Comparison of ENCODE assay signal across 15 cellular contexts in the genomic region with DNA sequence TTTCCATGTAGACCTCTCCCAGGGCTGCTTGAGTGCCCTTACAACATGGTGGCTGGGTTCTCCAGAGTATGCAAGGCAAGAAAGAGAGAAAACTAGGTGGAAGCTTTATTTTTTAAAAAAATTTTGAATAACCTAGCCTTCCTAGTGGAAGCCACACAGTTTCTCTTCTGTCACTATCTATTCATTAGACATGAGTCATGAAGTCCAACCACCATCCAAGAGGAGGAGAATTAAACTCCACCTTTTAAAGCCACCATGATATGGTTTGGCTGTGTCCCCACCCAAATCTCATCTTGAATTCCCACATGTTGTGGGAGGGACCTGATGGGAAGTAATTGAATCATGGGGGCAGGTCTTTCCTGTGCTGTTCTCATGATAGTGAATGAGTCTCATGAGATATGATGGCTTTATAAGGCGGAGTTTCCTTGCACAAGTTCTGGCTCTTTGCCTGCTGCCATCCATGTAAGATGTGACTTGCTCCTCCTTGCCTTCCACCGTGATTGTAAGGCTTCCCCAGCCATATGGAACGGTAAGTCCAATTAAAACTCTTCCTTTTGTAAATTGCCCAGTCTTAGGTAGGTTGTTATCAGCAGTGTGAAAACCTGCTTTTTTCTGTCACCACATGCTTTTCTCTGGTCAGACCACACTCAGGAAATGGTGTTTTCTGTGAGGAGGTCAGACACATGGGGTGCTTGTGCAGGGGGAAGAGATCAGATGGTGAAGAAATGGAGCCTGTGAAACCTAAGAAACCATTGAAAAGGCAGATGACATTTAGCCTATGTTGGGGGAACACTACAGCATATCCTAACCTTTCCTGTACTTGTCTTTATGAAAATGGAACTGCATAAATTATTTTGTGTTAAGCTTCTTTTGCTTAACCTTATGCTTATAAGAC. TPM values are rescaled to one million over a fixed set of nuclear protein-coding genes. Genes with fewer than 3 reads are reported as not detected.
A peak's percentile ranks its signal among the peaks of the same experiment; 100 is the strongest.
DNase-seq lines count a peak whose midpoint lies in the region; ATAC-seq lines count a peak whose summit lies in the region.
"Had no signal": no experiment of that assay in that cellular context is flagged by ENCODE, and none has a peak within 500 bp of the region (broad histone marks: within the 10 kb centered on the region; RNA-seq: fewer than 3 reads in every experiment).

No MANE protein-coding gene starts in this region.

- no peaks in the 10 kb centered on the region for H3K36me3 Mint-ChIP-seq in activated CD4-positive, alpha-beta T cell treated with anti-CD3 and anti-CD28 coated beads for 36 hours (ENCODE audit: low read depth)
- peaks cover 3% of the 10 kb centered on the region for H3K36me3 Mint-ChIP-seq in T-helper 2 cell treated with Interferon-gamma antibody and Interleukin-4, amounts not matched to agents 5 μg/mL and 100 μg/mL, for 36 hours (ENCODE audit: low read depth)
- H3K36me3 Mint-ChIP-seq in stimulated activated naive B cell treated with anti-CD40 and anti-IgM and Interleukin-4, amounts not matched to agents 10 μg/mL and 1 μg/mL and 100 μg/mL, for 72 hours = peaks cover 3% of the 10 kb centered on the region in 2 donors

- peaks cover 4% of the 10 kb centered on the region for H3K4me1 Mint-ChIP-seq in activated CD4-positive, alpha-beta T cell treated with anti-CD3 and anti-CD28 coated beads for 36 hours
- peaks cover 11% of the 10 kb centered on the region for H3K4me1 Mint-ChIP-seq in T-helper 2 cell treated with Interferon-gamma antibody and Interleukin-4, amounts not matched to agents 5 μg/mL and 100 μg/mL, for 36 hours (ENCODE audit: low read depth)
- peaks cover 0 to 4% of the 10 kb centered on the region in 2 donors for H3K4me1 Mint-ChIP-seq in stimulated activated naive B cell treated with anti-CD40 and anti-IgM and Interleukin-4, amounts not matched to agents 10 μg/mL and 1 μg/mL and 100 μg/mL, for 72 hours

- no peak for DNase-seq in activated CD4-positive, alpha-beta T cell treated with anti-CD3 and anti-CD28 coated beads for 36 hours
- no peak for DNase-seq in activated CD4-positive, alpha-beta T cell treated with anti-CD3 and anti-CD28 coated beads for 4 hours
- DNase-seq in T-helper 2 cell treated with Interferon-gamma antibody and Interleukin-4, amounts not matched to agents 5 μg/mL and 100 μg/mL, for 36 hours (ENCODE audit: low spot score) = no peak
- DNase-seq in stimulated activated naive B cell treated with anti-CD40 and anti-IgM and Interleukin-4, amounts not matched to agents 10 μg/mL and 1 μg/mL and 100 μg/mL, for 72 hours = no peak
- DNase-seq in HUDEP-2 (lab: John Stamatoyannopoulos, UW; ENCODE audit: unreplicated experiment in 76 of 76) (no peak), medulla oblongata (ENCODE audit: extremely low spot score) (no peak)
- DNase-seq: activated CD8-positive, alpha-beta memory T cell treated with anti-CD3 and anti-CD28 coated beads, Interleukin-2, amount 50 U/mL, for 48 hours; C1 segment of cervical spinal cord; EL; NCI-H2029 treated with DMSO at 0.1 percent for 48 hours; SW 1271 had no signal

- no peak overlapping the region for H3K27ac Mint-ChIP-seq in activated CD4-positive, alpha-beta T cell treated with anti-CD3 and anti-CD28 coated beads for 36 hours
- H3K27ac Mint-ChIP-seq in T-helper 2 cell treated with Interferon-gamma antibody and Interleukin-4, amounts not matched to agents 5 μg/mL and 100 μg/mL, for 36 hours = peak overlapping the region; percentile 33
- H3K27ac Mint-ChIP-seq in stimulated activated naive B cell treated with anti-CD40 and anti-IgM and Interleukin-4, amounts not matched to agents 10 μg/mL and 1 μg/mL and 100 μg/mL, for 72 hours = peak overlapping the region; percentile 15
- H3K27ac Mint-ChIP-seq: activated naive CD4-positive, alpha-beta T cell treated with anti-CD3 and anti-CD28 coated beads, Interleukin-2, amount 50 U/mL, for 72 hours had no signal

- intact Hi-C loops in activated CD4-positive, alpha-beta T cell treated with anti-CD3 and anti-CD28 coated beads for 36 hours (cut with DNase I, micrococcal nuclease) = no loop called here

- POLR2A ChIA-PET in activated CD4-positive, alpha-beta T cell treated with anti-CD3 and anti-CD28 coated beads for 36 hours (lab: Charles Lee) = no interaction called here

- peak; percentile 39 for ATAC-seq in activated CD4-positive, alpha-beta T cell treated with anti-CD3 and anti-CD28 coated beads for 36 hours
- ATAC-seq in HG02588 (IDR thresholded peaks at IDR 0.05; ENCODE audit: unreplicated experiment) (peak; percentile 67), GM19328 (IDR thresholded peaks at IDR 0.05; ENCODE audit: unreplicated experiment) (no peak)
- no peak for ATAC-seq in stimulated activated naive B cell treated with anti-CD40 and anti-IgM and Interleukin-4, amounts not matched to agents 10 μg/mL and 1 μg/mL and 100 μg/mL, for 72 hours (replicated peaks)
- ATAC-seq: naive thymus-derived CD8-positive, alpha-beta T cell had no signal

- CTCF ChIA-PET in activated CD4-positive, alpha-beta T cell treated with anti-CD3 and anti-CD28 coated beads for 36 hours (lab: Charles Lee) = no interaction called here

- H3K4me3 Mint-ChIP-seq in activated CD4-positive, alpha-beta T cell treated with anti-CD3 and anti-CD28 coated beads for 36 hours = no peak overlapping the region
- H3K4me3 Mint-ChIP-seq in T-helper 2 cell treated with Interferon-gamma antibody and Interleukin-4, amounts not matched to agents 5 μg/mL and 100 μg/mL, for 36 hours = no peak overlapping the region
- no peak overlapping the region for H3K4me3 Mint-ChIP-seq in stimulated activated naive B cell treated with anti-CD40 and anti-IgM and Interleukin-4, amounts not matched to agents 10 μg/mL and 1 μg/mL and 100 μg/mL, for 72 hours

- H3K9me3 Mint-ChIP-seq in activated CD4-positive, alpha-beta T cell treated with anti-CD3 and anti-CD28 coated beads for 36 hours (ENCODE audit: low read depth) = peaks cover 3% of the 10 kb centered on the region
- peaks cover 17% of the 10 kb centered on the region for H3K9me3 Mint-ChIP-seq in T-helper 2 cell treated with Interferon-gamma antibody and Interleukin-4, amounts not matched to agents 5 μg/mL and 100 μg/mL, for 36 hours
- H3K9me3 Mint-ChIP-seq in stimulated activated naive B cell treated with anti-CD40 and anti-IgM and Interleukin-4, amounts not matched to agents 10 μg/mL and 1 μg/mL and 100 μg/mL, for 72 hours = peaks cover 7 to 9% of the 10 kb centered on the region in 2 donors

- no peaks in the 10 kb centered on the region for H3K27me3 Mint-ChIP-seq in activated CD4-positive, alpha-beta T cell treated with anti-CD3 and anti-CD28 coated beads for 36 hours
- peaks cover 4% of the 10 kb centered on the region for H3K27me3 Mint-ChIP-seq in T-helper 2 cell treated with Interferon-gamma antibody and Interleukin-4, amounts not matched to agents 5 μg/mL and 100 μg/mL, for 36 hours (ENCODE audit: low read depth)
- H3K27me3 Mint-ChIP-seq in stimulated activated naive B cell treated with anti-CD40 and anti-IgM and Interleukin-4, amounts not matched to agents 10 μg/mL and 1 μg/mL and 100 μg/mL, for 72 hours = peaks cover 3 to 11% of the 10 kb centered on the region in 2 donors

RNA-seq across cellular contexts. Expression of a gene that starts 57.7 kb away (rescaled TPM):
- total RNA-seq in activated CD4-positive, alpha-beta T cell treated with anti-CD3 and anti-CD28 coated beads for 36 hours = 10 to 100 TPM; 65.1 to 91.8 TPM

Comparison
In these comparisons a context has a peak if more than half of its experiments do, and no peak if none do; other contexts are left out.
1. ATAC-seq: peak in activated CD4-positive, alpha-beta T cell treated with anti-CD3 and anti-CD28 coated beads for 36 hours (single experiment) and HG02588 (single experiment); none in stimulated activated naive B cell treated with anti-CD40 and anti-IgM and Interleukin-4, amounts not matched to agents 10 μg/mL and 1 μg/mL and 100 μg/mL, for 72 hours (0 of 2) and GM19328 (single experiment).